1 cellular context compared by ENCODE assay signal in the genomic region with DNA sequence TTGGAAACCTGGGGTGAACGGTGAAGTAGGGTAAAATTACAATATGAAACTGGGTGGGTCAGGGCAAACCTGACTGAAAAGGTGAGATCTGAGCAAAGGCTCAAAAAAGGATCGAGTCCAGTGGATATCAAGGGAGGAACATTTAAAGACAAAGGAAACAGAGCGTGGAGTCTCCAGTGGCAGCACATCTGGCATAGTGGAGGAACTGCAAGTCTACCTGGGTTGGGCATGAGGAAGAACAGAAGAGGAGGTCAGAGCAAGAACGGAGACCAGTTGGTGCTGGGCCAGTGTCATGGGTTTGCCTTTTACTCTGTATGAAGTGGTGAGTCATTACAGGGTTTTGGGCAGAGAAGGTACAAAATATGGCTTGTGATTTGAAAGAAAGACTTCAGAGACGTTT.
TF ChIP-seq lines count a peak whose summit lies in the region.

No MANE protein-coding gene starts in this region.

TF ChIP-seq in WTC11, 78 proteins besides CTCF, POLR2A, EP300 and RAD21 (continued from another document):
- TF ChIP-seq, protein P1, sequence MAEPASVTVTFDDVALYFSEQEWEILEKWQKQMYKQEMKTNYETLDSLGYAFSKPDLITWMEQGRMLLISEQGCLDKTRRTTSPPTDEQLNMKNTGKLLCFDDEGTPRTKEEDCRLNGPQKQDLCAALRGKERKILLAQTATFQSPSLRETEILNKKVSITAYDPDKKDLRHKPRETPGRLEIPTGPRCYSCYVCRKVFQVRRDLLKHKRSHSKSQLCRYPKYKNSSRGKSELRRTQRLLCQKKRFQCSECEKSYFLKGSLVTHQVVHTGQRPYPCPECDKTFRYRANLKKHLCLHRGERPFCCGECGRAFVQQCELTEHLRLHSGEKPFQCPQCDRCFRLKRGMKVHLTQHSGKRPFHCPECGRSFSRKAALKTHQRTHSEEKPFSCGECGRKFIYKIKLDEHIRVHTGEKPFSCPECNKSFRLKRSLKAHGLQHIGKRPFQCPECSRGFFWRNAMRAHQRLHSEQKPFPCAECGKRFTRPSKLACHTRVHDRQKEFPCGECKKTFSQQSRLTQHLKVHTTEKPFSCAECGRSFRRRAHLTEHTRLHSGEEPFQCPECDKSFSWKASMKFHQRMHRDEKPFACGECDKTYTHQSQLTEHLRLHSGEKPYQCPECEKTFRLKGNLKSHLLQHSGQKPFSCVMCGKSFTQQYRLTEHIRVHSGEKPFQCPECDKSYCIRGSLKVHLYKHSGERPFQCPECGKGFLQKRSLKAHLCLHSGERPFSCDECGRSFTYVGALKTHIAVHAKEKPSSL (CRISPR knock-in tag; conservative IDR thresholded peaks at IDR 0.05), result 0 out of 2 replicates have a peak, but pooled peaks have one; percentile 1
